9 cellular contexts compared by ENCODE assay signal in genomic region chr16:86604436-86605220, GRCh38. TPM values are rescaled to one million over a fixed set of nuclear protein-coding genes. Genes with fewer than 3 reads are reported as not detected.
DNase-seq lines count a peak whose midpoint lies in the region; TF ChIP-seq lines count a peak whose summit lies in the region.
"Had no signal": no experiment of that assay in that cellular context is flagged by ENCODE, and none has a peak within 500 bp of the region (broad histone marks: within the 10 kb centered on the region; RNA-seq: fewer than 3 reads in every experiment).

No MANE protein-coding gene starts in this region.

- H3K79me2 ChIP-seq in smooth muscle cell (ENCODE audit: low read depth): no peaks in the 10 kb centered on the region

- H3F3A ChIP-seq in smooth muscle cell (ENCODE audit: low read depth): peaks cover 3% of the 10 kb centered on the region

- H4K20me1 ChIP-seq in smooth muscle cell (ENCODE audit: low read depth): no peaks in the 10 kb centered on the region

- peak; percentile 8 for DNase-seq in GM12864 (ENCODE audit: low read depth)
- peak; percentile 6 for DNase-seq in MV-4-11 (lab: John Stamatoyannopoulos, UW)
- DNase-seq in activated naive CD4-positive, alpha-beta T cell treated with Interleukin-2 at 50 U/mL for 16 hours: peak; percentile 43
- peak; percentile 4 to 18 for DNase-seq in stimulated activated CD4-positive, alpha-beta T cell treated with anti-CD3 and anti-CD28 coated beads, Interleukin-15, amount 100 ng/mL, for 1 hour (ENCODE audit: low read depth in 1 of 2, low spot score in 1 of 2)
- no peak for DNase-seq in foreskin melanocyte
- no peak for DNase-seq in smooth muscle cell (lab: John Stamatoyannopoulos, UW; ENCODE audit: unreplicated experiment)
- no peak for DNase-seq in SJCRH30
- no peak for DNase-seq in NCI-H82 treated with DMSO at 0.1 percent for 48 hours (lab: John Stamatoyannopoulos, UW; ENCODE audit: unreplicated experiment)
- DNase-seq: GDM1 had no signal

- H3K4me2 ChIP-seq in smooth muscle cell: no peak overlapping the region

- H3K36me3 ChIP-seq in smooth muscle cell (ENCODE audit: low read depth) (no peaks in the 10 kb centered on the region), SJCRH30 (no peaks in the 10 kb centered on the region)

- no peak overlapping the region for H3K27ac ChIP-seq in smooth muscle cell (ENCODE audit: low read depth)
- no peak overlapping the region for H3K27ac ChIP-seq in SJCRH30

- 93% methylated on average over 17 of the region's 17 CpGs for WGBS in smooth muscle cell (ENCODE audit: low lambda C conversion rate)

- H3K27me3 ChIP-seq in smooth muscle cell (ENCODE audit: low read depth) (no peaks in the 10 kb centered on the region), SJCRH30 (no peaks in the 10 kb centered on the region)

- no peak overlapping the region for H2AFZ ChIP-seq in smooth muscle cell (ENCODE audit: low read depth)

- TF ChIP-seq CTCF in GM12864 (IDR thresholded peaks at IDR 0.05; ENCODE audit: low read depth, low read length, missing control alignments) (no peak), smooth muscle cell (IDR thresholded peaks at IDR 0.05; ENCODE audit: borderline replicate concordance, insufficient read depth, poor library complexity, severe bottlenecking) (no peak)

- H3K4me1 ChIP-seq in smooth muscle cell (ENCODE audit: low read depth) (no peaks in the 10 kb centered on the region), SJCRH30 (peaks cover 4% of the 10 kb centered on the region; the same call in 1 of the 2 replicates)

- H3K4me3 ChIP-seq in GM12864 (ENCODE audit: low read depth, low read length) (peak overlapping the region; percentile 46), smooth muscle cell (no peak overlapping the region), SJCRH30 (no peak overlapping the region)

- H3K9me3 ChIP-seq in smooth muscle cell (replicated peaks; ENCODE audit: low read depth) (no peaks in the 10 kb centered on the region), SJCRH30 (replicated peaks) (no peaks in the 10 kb centered on the region)

- H3K9ac ChIP-seq in smooth muscle cell (ENCODE audit: low read depth): no peak overlapping the region

RNA-seq across cellular contexts. Expression of gene FOXL1, which starts 26.3 kb away (rescaled TPM):
- 4.6 and 6.8 TPM in 2 replicates for total RNA-seq in smooth muscle cell
- 3.8 and 5.4 TPM in 2 replicates for polyA plus RNA-seq in smooth muscle cell
- total RNA-seq in SJCRH30 (2014; rRNA removed; shearing (Covaris generic)): 4.0 and 5.5 TPM in 2 replicates

RNA-seq across cellular contexts. Expression of gene FOXC2, which starts 38.0 kb away (rescaled TPM):
- 2.7 and 2.8 TPM in 2 replicates for total RNA-seq in smooth muscle cell
- 18.0 and 18.1 TPM in 2 replicates for polyA plus RNA-seq in smooth muscle cell
- 3.0 and 3.1 TPM in 2 replicates for total RNA-seq in SJCRH30 (2014; rRNA removed; shearing (Covaris generic))

RNA-seq across cellular contexts. Expression of gene MTHFSD, which starts 49.6 kb away (rescaled TPM):
- total RNA-seq in smooth muscle cell: 14.7 and 23.0 TPM in 2 replicates
- 13.3 and 16.5 TPM in 2 replicates for polyA plus RNA-seq in smooth muscle cell
- 5.9 and 7.2 TPM in 2 replicates for total RNA-seq in SJCRH30 (2014; rRNA removed; shearing (Covaris generic))

Comparison
In these comparisons a context has a peak if more than half of its experiments do, and no peak if none do; other contexts are left out.
1. DNase-seq: peak in GM12864 (single experiment), MV-4-11 (single experiment), activated naive CD4-positive, alpha-beta T cell treated with Interleukin-2 at 50 U/mL for 16 hours (single experiment) and stimulated activated CD4-positive, alpha-beta T cell treated with anti-CD3 and anti-CD28 coated beads, Interleukin-15, amount 100 ng/mL, for 1 hour (2 of 2); none in foreskin melanocyte (single experiment), smooth muscle cell (single experiment), SJCRH30 (0 of 2) and NCI-H82 treated with DMSO at 0.1 percent for 48 hours (single experiment).